Comparison of ENCODE assay signal across 11 cellular contexts in genomic region chr12:74541074-74541473, GRCh38. TPM values are rescaled to one million over a fixed set of nuclear protein-coding genes. Genes with fewer than 3 reads are reported as not detected.
DNase-seq lines count a peak whose midpoint lies in the region; ATAC-seq, FAIRE-seq and TF ChIP-seq lines count a peak whose summit lies in the region.
"Had no signal": no experiment of that assay in that cellular context is flagged by ENCODE, and none has a peak within 500 bp of the region (broad histone marks: within the 10 kb centered on the region; RNA-seq: fewer than 3 reads in every experiment).

No MANE protein-coding gene starts in this region.

- no peak overlapping the region for H3K23ac ChIP-seq in mesenchymal stem cell (ENCODE audit: low read length in 2 of 2)

- H3K14ac ChIP-seq in mesenchymal stem cell (ENCODE audit: low read length in 2 of 2), result no peak overlapping the region

- TF ChIP-seq EP300 in GM12878 (IDR thresholded peaks at IDR 0.05; ENCODE audit: borderline replicate concordance in 1 of 2, control insufficient read depth in 1 of 2, low read depth in 2 of 2, low read length in 2 of 2), result no peak

- no peak overlapping the region for H3K27ac Mint-ChIP-seq in stimulated activated naive CD8-positive, alpha-beta T cell treated with anti-CD3 and anti-CD28 coated beads, Interleukin-15, Interleukin-2, amounts not matched to agents 100 ng/mL and 50 ng/mL, for 24 hours

- H3K4me3 ChIP-seq in GM12878, result peak overlapping the region; percentile 83
- H3K4me3 ChIP-seq in mesenchymal stem cell (ENCODE audit: insufficient read depth in 1 of 2, low read depth in 1 of 2, low read length in 2 of 2), result peak overlapping the region in 1 of 2 experiments; percentile 90
- H3K4me3 ChIP-seq: adrenal gland had no signal

- intact Hi-C loops in GM12878 (cut with micrococcal nuclease; ENCODE audit: unreplicated experiment), result no loop called here

- peak overlapping the region; percentile 35 for H3K4me3 Mint-ChIP-seq in stimulated activated naive CD8-positive, alpha-beta T cell treated with anti-CD3 and anti-CD28 coated beads, Interleukin-15, Interleukin-2, amounts not matched to agents 100 ng/mL and 50 ng/mL, for 24 hours

- 65% methylated on average over 3 of the region's 3 CpGs for WGBS in GM12878 (ENCODE audit: insufficient coverage, insufficient replicate concordance, low lambda C conversion rate, missing lambda C conversion rate)
- no CpG with 5 or more reads among the region's 3 CpGs for WGBS in mesenchymal stem cell

- CTCF ChIA-PET in GM12878 (lab: Yijun Ruan, JAX), result interaction anchor here (1.8 kb wide), 1 partner anchor 9 kb away, joined by 5 read pairs; no protein-coding TSS in a partner anchor

- H4K20me1 ChIP-seq in GM12878 (ENCODE audit: control insufficient read depth, insufficient read depth), result peaks cover 13% of the 10 kb centered on the region; the same call in 1 of the 2 replicates

- no peak overlapping the region for H2BK15ac ChIP-seq in mesenchymal stem cell (ENCODE audit: low read depth, poor library complexity, severe bottlenecking)

- DNase-seq in stimulated activated naive CD8-positive, alpha-beta T cell treated with anti-CD3 and anti-CD28 coated beads, Interleukin-15, Interleukin-2, amounts not matched to agents 100 U/mL and 50 U/mL, for 24 hours, result no peak
- no peak for DNase-seq in GM12878 (ENCODE audit: low read depth, low spot score)
- no peak for DNase-seq in mesenchymal stem cell
- no peak for DNase-seq in NCI-H510A (lab: John Stamatoyannopoulos, UW)
- no peak for DNase-seq in KG1 (lab: John Stamatoyannopoulos, UW)
- DNase-seq: adrenal gland, NCI-H1930 had no signal

- no peak overlapping the region for H2BK120ac ChIP-seq in mesenchymal stem cell (ENCODE audit: low read depth, low read length)

- no peaks in the 10 kb centered on the region for H3K9me3 Mint-ChIP-seq in stimulated activated naive CD8-positive, alpha-beta T cell treated with anti-CD3 and anti-CD28 coated beads, Interleukin-15, Interleukin-2, amounts not matched to agents 100 ng/mL and 50 ng/mL, for 24 hours

- peaks cover 5% of the 10 kb centered on the region; the same call in 1 of the 2 replicates for H3K4me1 ChIP-seq in GM12878 (ENCODE audit: control insufficient read depth, insufficient read depth, low read length)
- H3K4me1 ChIP-seq in mesenchymal stem cell (ENCODE audit: control insufficient read depth, insufficient read depth, low read depth, low read length), result peaks cover 9% of the 10 kb centered on the region

- SMC1A ChIA-PET in GM12878 (lab: Charles Lee; ENCODE audit: uncharacterized antibody, unreplicated experiment), result interaction anchor here (0.9 to 1.9 kb wide), 3 partner anchors 9 to 167 kb away, joined by 3 to 5 read pairs (median 3); no protein-coding TSS in a partner anchor

- peaks cover 0 to 12% of the 10 kb centered on the region in 2 experiments; a peak in 1 of 4 replicates for H3K36me3 ChIP-seq in GM12878 (ENCODE audit: control insufficient read depth in 2 of 2, insufficient read depth in 2 of 2, low read length in 1 of 2)
- H3K36me3 ChIP-seq in mesenchymal stem cell (ENCODE audit: control insufficient read depth in 1 of 2, insufficient read depth in 2 of 2, low read depth in 1 of 2, low read length in 2 of 2), result peaks cover 10 to 35% of the 10 kb centered on the region in 2 experiments
- H3K36me3 ChIP-seq: adrenal gland had no signal

- peaks cover 48% of the 10 kb centered on the region for H3K79me2 ChIP-seq in GM12878 (ENCODE audit: control insufficient read depth, insufficient read depth, low read length)

- POLR2A ChIA-PET in GM12878 (lab: Charles Lee), result interaction anchor here (1.3 kb wide), 1 partner anchor 9 kb away, joined by 6 read pairs; no protein-coding TSS in a partner anchor

- ATAC-seq in stimulated activated naive CD8-positive, alpha-beta T cell treated with anti-CD3 and anti-CD28 coated beads, Interleukin-15, Interleukin-2, amounts not matched to agents 100 U/mL and 50 U/mL, for 24 hours, result no peak
- ATAC-seq in GM12878 (no peak), GM21447 (IDR thresholded peaks at IDR 0.05; ENCODE audit: unreplicated experiment) (no peak), GM21381 (IDR thresholded peaks at IDR 0.05; ENCODE audit: unreplicated experiment) (no peak)

- no peak for FAIRE-seq in GM12878 (lab: Jason Lieb, UNC)
- FAIRE-seq: endothelial cell of umbilical vein had no signal

- H3K27me3 ChIP-seq in GM12878 (replicated peaks in 1 of 2; ENCODE audit: control insufficient read depth in 2 of 2, insufficient read depth in 2 of 2, low read length in 1 of 2) (no peaks in the 10 kb centered on the region), mesenchymal stem cell (ENCODE audit: control insufficient read depth in 1 of 2, insufficient read depth in 1 of 2, low read length in 2 of 2) (no peaks in the 10 kb centered on the region)
- H3K27me3 ChIP-seq: adrenal gland had no signal

- no peak overlapping the region for H3K27ac ChIP-seq in GM12878 (ENCODE audit: control insufficient read depth, insufficient read depth)
- H3K27ac ChIP-seq in mesenchymal stem cell (ENCODE audit: low read length, poor library complexity, severe bottlenecking), result no peak overlapping the region
- H3K27ac ChIP-seq: adrenal gland had no signal

- TF ChIP-seq POLR2A in GM12878 (IDR thresholded peaks at IDR 0.05; ENCODE audit: low read depth, low read length), result no peak

- no peak overlapping the region for H2BK12ac ChIP-seq in mesenchymal stem cell (ENCODE audit: low read length in 2 of 2)

- no peak overlapping the region for H4K8ac ChIP-seq in mesenchymal stem cell (ENCODE audit: low read length)

- TF ChIP-seq CTCF in GM12878 (IDR thresholded peaks at IDR 0.05 in 2 of 3, conservative IDR thresholded peaks at IDR 0.05 in 1 of 3; ENCODE audit: control insufficient read depth in 2 of 3, extremely low read depth in 1 of 3, insufficient read depth in 1 of 3, low read depth in 3 of 3, low read length in 3 of 3), result no peak

- no peak overlapping the region for H2AFZ ChIP-seq in GM12878 (ENCODE audit: control insufficient read depth, low read depth, low read length)
- H2AFZ ChIP-seq in mesenchymal stem cell (ENCODE audit: low read depth, low read length), result no peak overlapping the region

- H3K9me3 ChIP-seq in GM12878 (replicated peaks; ENCODE audit: control insufficient read depth, insufficient read depth, low read length), result no peaks in the 10 kb centered on the region; the same call in 2 of the 3 replicates
- no peaks in the 10 kb centered on the region for H3K9me3 ChIP-seq in mesenchymal stem cell (ENCODE audit: control insufficient read depth, low read length)
- H3K9me3 ChIP-seq: adrenal gland had no signal

- no peak overlapping the region for H2AK5ac ChIP-seq in mesenchymal stem cell (ENCODE audit: low read length, severe bottlenecking)

- RAD21 ChIA-PET in GM12878 (lab: Charles Lee; ENCODE audit: unreplicated experiment), result interaction anchor here (0.9 kb wide), 1 partner anchor 96 kb away, joined by 3 read pairs; no protein-coding TSS in a partner anchor

- peak overlapping the region; percentile 87 for H3K4me2 ChIP-seq in GM12878 (ENCODE audit: control insufficient read depth, insufficient read depth)
- H3K4me2 ChIP-seq in mesenchymal stem cell (ENCODE audit: low read length, poor library complexity, severe bottlenecking), result no peak overlapping the region

- no peak overlapping the region for H3K4ac ChIP-seq in mesenchymal stem cell (ENCODE audit: low read depth in 1 of 2, low read length in 2 of 2)

- H2BK5ac ChIP-seq in mesenchymal stem cell (ENCODE audit: low read depth, low read length, poor library complexity, severe bottlenecking), result no peak overlapping the region

- no TSS peak for BruUV-seq in GM12878 (replicated peaks; lab: Mats Ljungman, UMichigan)

- H4K91ac ChIP-seq in mesenchymal stem cell (ENCODE audit: low read length), result no peak overlapping the region

- H3K9ac ChIP-seq in GM12878 (ENCODE audit: control insufficient read depth, insufficient read depth, low read length) (no peak overlapping the region), mesenchymal stem cell (ENCODE audit: low read length) (peak overlapping the region; percentile 6)

- peaks cover 65% of the 10 kb centered on the region for H3K36me3 Mint-ChIP-seq in stimulated activated naive CD8-positive, alpha-beta T cell treated with anti-CD3 and anti-CD28 coated beads, Interleukin-15, Interleukin-2, amounts not matched to agents 100 ng/mL and 50 ng/mL, for 24 hours (ENCODE audit: low read depth)

- H3K79me1 ChIP-seq in mesenchymal stem cell (replicated peaks; ENCODE audit: low read length, poor library complexity, severe bottlenecking), result peaks cover 2% of the 10 kb centered on the region

- H3K27me3 Mint-ChIP-seq in stimulated activated naive CD8-positive, alpha-beta T cell treated with anti-CD3 and anti-CD28 coated beads, Interleukin-15, Interleukin-2, amounts not matched to agents 100 ng/mL and 50 ng/mL, for 24 hours, result no peaks in the 10 kb centered on the region

- in situ Hi-C loops in GM12878 (cut with MboI), result no loop called here

- peaks cover 55% of the 10 kb centered on the region for H3K4me1 Mint-ChIP-seq in stimulated activated naive CD8-positive, alpha-beta T cell treated with anti-CD3 and anti-CD28 coated beads, Interleukin-15, Interleukin-2, amounts not matched to agents 100 ng/mL and 50 ng/mL, for 24 hours (ENCODE audit: low read depth)

- TF ChIP-seq RAD21 in GM12878 (IDR thresholded peaks at IDR 0.05; ENCODE audit: insufficient read depth, low read depth, low read length), result no peak

- no peak overlapping the region for H3K18ac ChIP-seq in mesenchymal stem cell (ENCODE audit: low read depth in 1 of 2, low read length in 2 of 2)

TF ChIP-seq in GM12878, 131 proteins besides CTCF, POLR2A, EP300 and RAD21:
- no peak for TF ChIP-seq FOS (IDR thresholded peaks at IDR 0.05; ENCODE audit: borderline replicate concordance, extremely low read depth, insufficient read length)

RNA-seq across cellular contexts. Expression of gene ATXN7L3B, which starts 3.4 kb away (rescaled TPM):
- total RNA-seq in GM12878 (2013; cell fraction: nucleolus; rRNA removed), result 20.5 and 21.1 TPM in 2 replicates
- total RNA-seq in GM12878 (2014; rRNA removed) (18.0 and 19.8 TPM in 2 replicates), GM12878 (2014; rRNA removed; fragmentation: Illumina TruSeq; extraction: Trizol) (19.2 and 20.1 TPM in 2 replicates), GM12878 (2021) (24.0 and 24.9 TPM in 2 replicates)
- polyA plus RNA-seq in GM12878 (2011; ENCODE audit: low read depth), result 13.6 TPM
- polyA plus RNA-seq in GM12878 (2011; rRNA removed) (36.1 and 40.7 TPM in 2 replicates), GM12878 (2014; fragmentation: Illumina TruSeq; extraction: Trizol) (22.4 and 23.9 TPM in 2 replicates), GM12878 (2014; fragmentation: Nextera tagmentation; extraction: Ambion mirVana) (1 to 10 TPM; 6.3 to 6.9 TPM), GM12878 (2014; rRNA removed) (18.6 and 20.9 TPM in 2 replicates), GM12878 (2016; fragmentation: Nextera tagmentation; extraction: Ambion mirVana) (10 to 100 TPM; 24.9 to 26.8 TPM)
- polyA plus RNA-seq in GM12878 (2011; cell fraction: cytosol; rRNA removed), result 22.1 and 26.6 TPM in 2 replicates
- polyA plus RNA-seq in GM12878 (2011; cell fraction: nucleus; rRNA removed), result 27.0 and 31.9 TPM in 2 replicates
- polyA plus RNA-seq in GM12878 (2012), result 17.7 and 18.0 TPM in 2 replicates
- 30.8 and 33.4 TPM in 2 replicates for polyA minus RNA-seq in GM12878 (2011; rRNA and poly(A)+ RNA removed)
- 10.8 and 13.0 TPM in 2 replicates for polyA minus RNA-seq in GM12878 (2011; cell fraction: cytosol; rRNA and poly(A)+ RNA removed)
- polyA minus RNA-seq in GM12878 (2011; cell fraction: nucleus; rRNA and poly(A)+ RNA removed), result 19.9 and 21.3 TPM in 2 replicates
- 18.5 TPM for polyA plus RNA-seq in mesenchymal stem cell (2013, experiment 1 of 2)
- 18.2 TPM for polyA plus RNA-seq in mesenchymal stem cell (2013, experiment 2 of 2)
